18 cellular contexts compared by ENCODE assay signal in genomic region chr4:90030202-90030601, GRCh38.
DNase-seq lines count a peak whose midpoint lies in the region; ATAC-seq, FAIRE-seq and TF ChIP-seq lines count a peak whose summit lies in the region.
"Had no signal": no experiment of that assay in that cellular context is flagged by ENCODE, and none has a peak within 500 bp of the region (broad histone marks: within the 10 kb centered on the region; RNA-seq: fewer than 3 reads in every experiment).

No MANE protein-coding gene starts in this region.

- DNase-seq in NCI-H2171 treated with DMSO at 0.1 percent for 48 hours (lab: John Stamatoyannopoulos, UW) (peak; percentile 1), NCI-H2171 (lab: John Stamatoyannopoulos, UW) (no peak), GM12878 (ENCODE audit: low read depth, low spot score) (no peak), neural progenitor cell (ENCODE audit: low spot score) (no peak), immature natural killer cell (no peak), posterior cingulate gyrus (no peak)
- DNase-seq: 8988T; CD4-positive, alpha-beta memory T cell; DND-41; EL; GM23248; HCEC 1CT had no signal

- no peaks in the 10 kb centered on the region for H3K9me2 ChIP-seq in Loucy (replicated peaks; ENCODE audit: low read depth, low read length)

- H3K9me3 ChIP-seq in Loucy (ENCODE audit: insufficient read depth, low read depth, low read length) (no peaks in the 10 kb centered on the region), GM12878 (replicated peaks; ENCODE audit: control insufficient read depth, insufficient read depth, low read length) (no peaks in the 10 kb centered on the region), neural progenitor cell (ENCODE audit: low read depth) (no peaks in the 10 kb centered on the region)
- H3K9me3 ChIP-seq: BLaER1 had no signal

- H3K4me1 ChIP-seq in Loucy (ENCODE audit: insufficient read depth, low read length, poor library complexity, severe bottlenecking) (peaks cover 7% of the 10 kb centered on the region), GM12878 (ENCODE audit: control insufficient read depth, insufficient read depth, low read length) (peaks cover 9% of the 10 kb centered on the region), neural progenitor cell (peaks cover 19% of the 10 kb centered on the region)
- H3K4me1 ChIP-seq: BLaER1 had no signal

- FAIRE-seq in GM12878 (lab: Jason Lieb, UNC) = no peak
- FAIRE-seq: GM12891, H54 had no signal

- no peak for ATAC-seq in GM12878

- WGBS in GM12878 (ENCODE audit: insufficient coverage, insufficient replicate concordance, low lambda C conversion rate, missing lambda C conversion rate) = 36% methylated on average over 3 of the region's 3 CpGs

- in situ Hi-C loops in GM12878 (cut with MboI) = no loop called here

- H3K27ac ChIP-seq in GM12878 (ENCODE audit: control insufficient read depth, insufficient read depth) (no peak overlapping the region), neural progenitor cell (no peak overlapping the region)
- H3K27ac ChIP-seq: BLaER1, GM23248, HL-60 had no signal

- POLR2A ChIA-PET in GM12878 (lab: Charles Lee) = no interaction called here

- CTCF ChIA-PET in GM12878 (lab: Yijun Ruan, JAX) = interaction anchor here (1.1 kb wide), 1 partner anchor 39 kb away, joined by 3 read pairs; no protein-coding TSS in a partner anchor

- no peak for TF ChIP-seq EP300 in GM12878 (IDR thresholded peaks at IDR 0.05; ENCODE audit: borderline replicate concordance in 1 of 2, control insufficient read depth in 1 of 2, low read depth in 2 of 2, low read length in 2 of 2)

- H3K27me3 Mint-ChIP-seq in neural progenitor cell (ENCODE audit: insufficient read depth, low read depth) (no peaks in the 10 kb centered on the region), immature natural killer cell (ENCODE audit: low read depth in 3 of 3) (peaks cover 0 to 1% (median 0%) of the 10 kb centered on the region in 3 donors)

- H3K27ac Mint-ChIP-seq in neural progenitor cell = no peak overlapping the region
- H3K27ac Mint-ChIP-seq in immature natural killer cell = no peak overlapping the region
- H3K27ac Mint-ChIP-seq: CD14-positive monocyte; CD4-positive, alpha-beta memory T cell had no signal

- H3K4me1 Mint-ChIP-seq in neural progenitor cell (peaks cover 2% of the 10 kb centered on the region), immature natural killer cell (no peaks in the 10 kb centered on the region)

- H3K4me3 Mint-ChIP-seq in neural progenitor cell (no peak overlapping the region), immature natural killer cell (no peak overlapping the region)
- H3K4me3 Mint-ChIP-seq: CD14-positive monocyte; CD4-positive, alpha-beta memory T cell had no signal

- no peaks in the 10 kb centered on the region for H3K79me2 ChIP-seq in Loucy (ENCODE audit: insufficient read depth, low read length)
- H3K79me2 ChIP-seq in GM12878 (ENCODE audit: control insufficient read depth, insufficient read depth, low read length) = no peaks in the 10 kb centered on the region
- H3K79me2 ChIP-seq in neural progenitor cell (ENCODE audit: low read depth) = no peaks in the 10 kb centered on the region

- H3K27me3 ChIP-seq in Loucy (ENCODE audit: insufficient read depth, low read length, poor library complexity, severe bottlenecking) (no peaks in the 10 kb centered on the region), GM12878 (replicated peaks in 1 of 2; ENCODE audit: control insufficient read depth in 2 of 2, insufficient read depth in 2 of 2, low read length in 1 of 2) (no peaks in the 10 kb centered on the region), neural progenitor cell (no peaks in the 10 kb centered on the region)
- H3K27me3 ChIP-seq: BLaER1 had no signal

- intact Hi-C loops in GM12878 (cut with micrococcal nuclease; ENCODE audit: unreplicated experiment) = no loop called here
- intact Hi-C loops in posterior cingulate gyrus (cut with DNase I) = no loop called here

- H4K20me1 ChIP-seq in Loucy (ENCODE audit: insufficient read depth, low read length, poor library complexity, severe bottlenecking) (no peaks in the 10 kb centered on the region), GM12878 (ENCODE audit: control insufficient read depth, insufficient read depth) (no peaks in the 10 kb centered on the region), neural progenitor cell (ENCODE audit: low read depth) (no peaks in the 10 kb centered on the region)
- H4K20me1 ChIP-seq: BLaER1 had no signal

- no TSS peak for BruUV-seq in GM12878 (replicated peaks; lab: Mats Ljungman, UMichigan)

- H3F3A ChIP-seq in Loucy (ENCODE audit: low read depth) (no peaks in the 10 kb centered on the region), neural progenitor cell (ENCODE audit: low read depth) (peaks cover 5% of the 10 kb centered on the region)

- no peak overlapping the region for H3K4me3 ChIP-seq in Loucy (ENCODE audit: low read length, poor library complexity, severe bottlenecking)
- no peak overlapping the region for H3K4me3 ChIP-seq in GM12878
- no peak overlapping the region for H3K4me3 ChIP-seq in neural progenitor cell
- H3K4me3 ChIP-seq: BLaER1, GM23248 had no signal

- H3K4me2 ChIP-seq in Loucy (ENCODE audit: low read depth, low read length, poor library complexity, severe bottlenecking) = no peak overlapping the region
- H3K4me2 ChIP-seq in GM12878 (ENCODE audit: control insufficient read depth, insufficient read depth) = no peak overlapping the region
- H3K4me2 ChIP-seq in neural progenitor cell = no peak overlapping the region
- H3K4me2 ChIP-seq: BLaER1 had no signal

- H3K9ac ChIP-seq in Loucy (ENCODE audit: low read depth, low read length, poor library complexity, severe bottlenecking) (no peak overlapping the region), GM12878 (ENCODE audit: control insufficient read depth, insufficient read depth, low read length) (no peak overlapping the region), neural progenitor cell (no peak overlapping the region)
- H3K9ac ChIP-seq: BLaER1, GM23248 had no signal

- no peak for TF ChIP-seq POLR2A in GM12878 (IDR thresholded peaks at IDR 0.05; ENCODE audit: low read depth, low read length)

- H3K36me3 ChIP-seq in Loucy (ENCODE audit: insufficient read depth, low read length) (no peaks in the 10 kb centered on the region), GM12878 (ENCODE audit: control insufficient read depth in 2 of 2, insufficient read depth in 2 of 2, low read length in 1 of 2) (no peaks in the 10 kb centered on the region), neural progenitor cell (no peaks in the 10 kb centered on the region)
- H3K36me3 ChIP-seq: BLaER1 had no signal

- TF ChIP-seq RAD21 in GM12878 (IDR thresholded peaks at IDR 0.05; ENCODE audit: insufficient read depth, low read depth, low read length) = no peak

- no peaks in the 10 kb centered on the region for H3K36me3 Mint-ChIP-seq in neural progenitor cell
- no peaks in the 10 kb centered on the region for H3K36me3 Mint-ChIP-seq in immature natural killer cell
- H3K36me3 Mint-ChIP-seq: CD14-positive monocyte; CD4-positive, alpha-beta memory T cell had no signal

- H2AFZ ChIP-seq in Loucy (ENCODE audit: low read length) = peak overlapping the region; percentile 57; the same call in 1 of the 2 replicates
- H2AFZ ChIP-seq in GM12878 (ENCODE audit: control insufficient read depth, low read depth, low read length) = no peak overlapping the region
- peak overlapping the region; percentile 7 for H2AFZ ChIP-seq in neural progenitor cell (replicated peaks)
- H2AFZ ChIP-seq: GM23248 had no signal

- SMC1A ChIA-PET in GM12878 (lab: Charles Lee; ENCODE audit: uncharacterized antibody, unreplicated experiment) = interaction anchor here (1.2 to 1.8 kb wide), 4 partner anchors 13 to 120 kb away, joined by 3 to 4 read pairs (median 3); no protein-coding TSS in a partner anchor

- H3K9me3 Mint-ChIP-seq in neural progenitor cell (peaks cover 7% of the 10 kb centered on the region), immature natural killer cell (peaks cover 0 to 14% (median 8%) of the 10 kb centered on the region in 6 donors)

- TF ChIP-seq CTCF in Loucy (conservative IDR thresholded peaks at IDR 0.05; ENCODE audit: low read length) (no peak), GM12878 (IDR thresholded peaks at IDR 0.05 in 2 of 3, conservative IDR thresholded peaks at IDR 0.05 in 1 of 3; ENCODE audit: control insufficient read depth in 2 of 3, extremely low read depth in 1 of 3, insufficient read depth in 1 of 3, low read depth in 3 of 3, low read length in 3 of 3) (no peak), neural progenitor cell (IDR thresholded peaks at IDR 0.05) (no peak)

- RAD21 ChIA-PET in GM12878 (lab: Charles Lee; ENCODE audit: unreplicated experiment) = interaction anchor here (0.7 to 0.9 kb wide), 2 partner anchors 15 to 263 kb away, joined by 4 read pairs; no protein-coding TSS in a partner anchor

TF ChIP-seq in GM12878, 131 proteins besides CTCF, POLR2A, EP300 and RAD21 (continues in another document):
- TF ChIP-seq MEF2B (IDR thresholded peaks at IDR 0.05; ENCODE audit: partially characterized antibody, poor library complexity, severe bottlenecking) (peak; percentile 88), MYC (IDR thresholded peaks at IDR 0.05; ENCODE audit: insufficient read depth, insufficient read length, insufficient replicate concordance, low read length, severe bottlenecking) (no peak), E4F1 (IDR thresholded peaks at IDR 0.05; ENCODE audit: borderline replicate concordance, partially characterized antibody) (no peak)
